ENCODE assay signal across 14 cellular contexts in the genomic region with DNA sequence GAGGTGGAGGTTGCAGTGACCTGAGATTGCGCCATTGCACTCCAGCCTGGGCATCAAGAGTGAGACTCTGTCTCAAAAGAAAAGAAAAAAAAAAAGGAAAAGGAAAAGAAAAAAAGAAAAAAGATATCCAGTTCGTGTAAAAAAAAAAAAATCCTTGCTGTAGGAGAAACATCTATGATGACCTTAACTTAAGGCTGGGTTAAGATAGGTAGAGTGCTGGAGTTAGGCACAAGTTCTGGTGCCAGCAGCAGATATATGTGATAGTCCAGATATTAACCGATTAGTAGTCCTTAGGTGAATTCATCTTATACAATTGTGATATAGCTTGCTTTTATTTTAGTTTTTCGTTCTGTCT. TPM values are rescaled to one million over a fixed set of nuclear protein-coding genes. Genes with fewer than 3 reads are reported as not detected.
DNase-seq lines count a peak whose midpoint lies in the region; ATAC-seq and TF ChIP-seq lines count a peak whose summit lies in the region.
"Had no signal": no experiment of that assay in that cellular context is flagged by ENCODE, and none has a peak within 500 bp of the region (broad histone marks: within the 10 kb centered on the region; RNA-seq: fewer than 3 reads in every experiment).

No MANE protein-coding gene starts in this region.

- H3K27me3 Mint-ChIP-seq in natural killer cell (ENCODE audit: low read depth in 2 of 2) (no peaks in the 10 kb centered on the region), endothelial cell (ENCODE audit: unreplicated experiment) (no peaks in the 10 kb centered on the region)
- no peaks in the 10 kb centered on the region for H3K27me3 Mint-ChIP-seq in natural killer cell treated with Interleukin-12 subunit alpha and Interleukin-12 subunit beta and Interleukin-15 and Interleukin-18, amount 100 ng/mL, for 72 hours
- H3K27me3 Mint-ChIP-seq: activated naive CD4-positive, alpha-beta T cell treated with anti-CD3 and anti-CD28 coated beads, Interleukin-2, amount 50 U/mL, for 24 hours; brain had no signal

- peaks cover 27% of the 10 kb centered on the region; the same call in 1 of the 2 replicates for H3K36me3 ChIP-seq in Panc1 (ENCODE audit: control insufficient read depth, insufficient read depth, low read length)

- BruUV-seq in Panc1 (replicated peaks; lab: Mats Ljungman, UMichigan) = no TSS peak

- no peak for TF ChIP-seq CTCF in natural killer cell (IDR thresholded peaks at IDR 0.05)
- no peak for TF ChIP-seq CTCF in Panc1 (IDR thresholded peaks at IDR 0.05)
- TF ChIP-seq CTCF in endothelial cell (IDR thresholded peaks at IDR 0.05; ENCODE audit: unreplicated experiment) = no peak

- no peak overlapping the region for H3K27ac ChIP-seq in Panc1 (ENCODE audit: low read length)
- H3K27ac ChIP-seq: heart right ventricle, transverse colon had no signal

- H3K9me3 ChIP-seq in Panc1 (ENCODE audit: control insufficient read depth, insufficient read depth, low read depth, low read length) = no peaks in the 10 kb centered on the region
- H3K9me3 ChIP-seq: heart right ventricle, transverse colon had no signal

- no peaks in the 10 kb centered on the region for H3K4me1 ChIP-seq in Panc1 (ENCODE audit: control insufficient read depth, insufficient read depth, low read length)

- H3K4me3 ChIP-seq in Panc1 (ENCODE audit: low read depth in 2 of 2, low read length in 2 of 2) = no peak overlapping the region
- H3K4me3 ChIP-seq: heart right ventricle, transverse colon had no signal

- H3K4me1 Mint-ChIP-seq in natural killer cell (peaks cover 21 to 22% of the 10 kb centered on the region in 2 donors), endothelial cell (ENCODE audit: unreplicated experiment) (no peaks in the 10 kb centered on the region)
- H3K4me1 Mint-ChIP-seq in natural killer cell treated with Interleukin-12 subunit alpha and Interleukin-12 subunit beta and Interleukin-15 and Interleukin-18, amount 100 ng/mL, for 72 hours (ENCODE audit: low read depth in 2 of 2) = peaks cover 14 to 26% of the 10 kb centered on the region in 2 donors

- in situ Hi-C loops in Panc1 (cut with HindIII; ENCODE audit: low pct_unique_long_range_greater_than_20kb, low sequenced_read_pairs) = no loop called here

- H3K9me3 Mint-ChIP-seq in natural killer cell (no peaks in the 10 kb centered on the region), endothelial cell (ENCODE audit: unreplicated experiment) (no peaks in the 10 kb centered on the region)
- H3K9me3 Mint-ChIP-seq in natural killer cell treated with Interleukin-12 subunit alpha and Interleukin-12 subunit beta and Interleukin-15 and Interleukin-18, amount 100 ng/mL, for 72 hours = no peaks in the 10 kb centered on the region
- H3K9me3 Mint-ChIP-seq: activated naive CD4-positive, alpha-beta T cell treated with anti-CD3 and anti-CD28 coated beads, Interleukin-2, amount 50 U/mL, for 24 hours; brain; immature natural killer cell had no signal

- H3K4me3 Mint-ChIP-seq in natural killer cell (no peak overlapping the region), endothelial cell (ENCODE audit: unreplicated experiment) (no peak overlapping the region)
- H3K4me3 Mint-ChIP-seq in natural killer cell treated with Interleukin-12 subunit alpha and Interleukin-12 subunit beta and Interleukin-15 and Interleukin-18, amount 100 ng/mL, for 72 hours = no peak overlapping the region
- H3K4me3 Mint-ChIP-seq: immature natural killer cell had no signal

- DNase-seq in natural killer cell (no peak), Panc1 (ENCODE audit: low read depth, low spot score) (no peak), endothelial cell (ENCODE audit: low spot score) (no peak), Kasumi-1 (lab: John Stamatoyannopoulos, UW) (no peak), RKO (ENCODE audit: low spot score) (no peak), Ammon's horn (ENCODE audit: low spot score) (no peak)
- no peak for DNase-seq in natural killer cell treated with Interleukin-12 subunit alpha and Interleukin-12 subunit beta and Interleukin-15 and Interleukin-18, amount 100 ng/mL, for 72 hours (ENCODE audit: low spot score)
- DNase-seq: occipital lobe, SIG-M5 had no signal

- intact Hi-C loops in natural killer cell (cut with micrococcal nuclease) = loop anchor here (1.0 kb wide), 1 partner anchor 148 kb away; no protein-coding TSS in a partner anchor
- intact Hi-C loops in Panc1 (cut with micrococcal nuclease; ENCODE audit: unreplicated experiment) = no loop called here

- ATAC-seq in natural killer cell (peak in 2 of 3 donors; percentile 30 to 33), Panc1 (peak; percentile 64)
- no peak for ATAC-seq in natural killer cell treated with Interleukin-12 subunit alpha and Interleukin-12 subunit beta and Interleukin-15 and Interleukin-18, amount 100 ng/mL, for 72 hours

- peak overlapping the region; percentile 13 to 56 for H3K27ac Mint-ChIP-seq in natural killer cell
- peak overlapping the region in 1 of 2 donors; percentile 25 for H3K27ac Mint-ChIP-seq in natural killer cell treated with Interleukin-12 subunit alpha and Interleukin-12 subunit beta and Interleukin-15 and Interleukin-18, amount 100 ng/mL, for 72 hours
- H3K27ac Mint-ChIP-seq in endothelial cell (ENCODE audit: unreplicated experiment) = peak overlapping the region; percentile 1

- no peaks in the 10 kb centered on the region for H3K27me3 ChIP-seq in Panc1 (ENCODE audit: control insufficient read depth, insufficient read depth, low read length)
- H3K27me3 ChIP-seq: heart right ventricle, transverse colon had no signal

- CTCF ChIA-PET in Panc1 (lab: Charles Lee) = interaction anchor here (0.6 to 1.0 kb wide), 7 partner anchors 10 to 316 kb away, joined by 3 to 6 read pairs (median 4); no protein-coding TSS in a partner anchor

- POLR2A ChIA-PET in Panc1 (lab: Charles Lee) = no interaction called here

- H3K36me3 Mint-ChIP-seq in natural killer cell (peaks cover 11% of the 10 kb centered on the region), endothelial cell (ENCODE audit: low read depth, unreplicated experiment) (peaks cover 17% of the 10 kb centered on the region)
- H3K36me3 Mint-ChIP-seq in natural killer cell treated with Interleukin-12 subunit alpha and Interleukin-12 subunit beta and Interleukin-15 and Interleukin-18, amount 100 ng/mL, for 72 hours = peaks cover 33% of the 10 kb centered on the region

RNA-seq across cellular contexts. Expression of a gene that starts 17.2 kb away (rescaled TPM):
- 100 to 1,000 TPM in 2 of 3 donors, 10 to 100 TPM in 1; 83.4 to 108 (median 105) TPM for total RNA-seq in natural killer cell
- total RNA-seq in natural killer cell treated with Interleukin-12 subunit alpha and Interleukin-12 subunit beta and Interleukin-15 and Interleukin-18, amount 100 ng/mL, for 72 hours = 100 to 1,000 TPM; 179 to 203 TPM
- 212 TPM for total RNA-seq in Panc1 (2021; ENCODE audit: unreplicated experiment)
- polyA plus RNA-seq in Panc1 (2012; ENCODE audit: insufficient read length) = 86.3 TPM
- 110 TPM for total RNA-seq in endothelial cell (ENCODE audit: unreplicated experiment)

RNA-seq across cellular contexts. Expression of a gene that starts 25.3 kb away (rescaled TPM):
- total RNA-seq in natural killer cell = 10 to 100 TPM in 1 of 3 donors, 1 to 10 TPM in 2; 3.7 to 12.3 (median 7.4) TPM
- 1 to 10 TPM; 3.7 to 5.9 TPM for total RNA-seq in natural killer cell treated with Interleukin-12 subunit alpha and Interleukin-12 subunit beta and Interleukin-15 and Interleukin-18, amount 100 ng/mL, for 72 hours
- 7.9 TPM for total RNA-seq in Panc1 (2021; ENCODE audit: unreplicated experiment)
- polyA plus RNA-seq in Panc1 (2012; ENCODE audit: insufficient read length) = 6.8 TPM
- 2.2 TPM for total RNA-seq in endothelial cell (ENCODE audit: unreplicated experiment)

Comparison
In these comparisons a context has a peak if more than half of its experiments do, and no peak if none do; other contexts are left out.
1. ATAC-seq: peak in natural killer cell (2 of 3) and Panc1 (single experiment); none in natural killer cell treated with Interleukin-12 subunit alpha and Interleukin-12 subunit beta and Interleukin-15 and Interleukin-18, amount 100 ng/mL, for 72 hours (0 of 2).